Comparison of ENCODE assay signal across 18 cellular contexts in genomic region chr16:56369202-56369601, GRCh38.
"Had no signal": no experiment of that assay in that cellular context is flagged by ENCODE, and none has a peak within 500 bp of the region (broad histone marks: within the 10 kb centered on the region; RNA-seq: fewer than 3 reads in every experiment).

No MANE protein-coding gene starts in this region.

- H3K9me3 ChIP-seq: ascending aorta, lower lobe of right lung, tibial artery had no signal

- H3K4me3 Mint-ChIP-seq: activated B cell treated with CpG ODN at 0.5 μM for 24 hours; activated CD8-positive, alpha-beta T cell treated with anti-CD3 and anti-CD28 coated beads for 36 hours; activated naive CD4-positive, alpha-beta T cell treated with anti-CD3 and anti-CD28 coated beads, Interleukin-2, amount 10 ng/mL, durations not matched to agents 7 days and 5 days; activated T-cell treated with anti-CD3 and anti-CD28 coated beads, Interleukin-2, amount 50 U/mL, for 24 hours; dendritic cell treated with granulocyte-macrophage colony-stimulating factor and Interleukin-4, amounts not matched to agents 40 ng/mL and 50 ng/mL, for 4 days; natural killer cell; T-cell had no signal

- H3K9me3 Mint-ChIP-seq: activated B cell treated with CpG ODN at 0.5 μM for 24 hours; activated CD8-positive, alpha-beta T cell treated with anti-CD3 and anti-CD28 coated beads for 36 hours; activated naive CD4-positive, alpha-beta T cell treated with anti-CD3 and anti-CD28 coated beads, Interleukin-2, amount 10 ng/mL, durations not matched to agents 7 days and 5 days; activated T-cell treated with anti-CD3 and anti-CD28 coated beads, Interleukin-2, amount 50 U/mL, for 24 hours; dendritic cell treated with granulocyte-macrophage colony-stimulating factor and Interleukin-4, amounts not matched to agents 40 ng/mL and 50 ng/mL, for 4 days; natural killer cell; T-cell had no signal

- H3K27me3 ChIP-seq: ascending aorta, tibial artery had no signal

- H3K27ac Mint-ChIP-seq: activated B cell treated with CpG ODN at 0.5 μM for 24 hours; activated CD8-positive, alpha-beta T cell treated with anti-CD3 and anti-CD28 coated beads for 36 hours; activated naive CD4-positive, alpha-beta T cell treated with anti-CD3 and anti-CD28 coated beads, Interleukin-2, amount 10 ng/mL, durations not matched to agents 7 days and 5 days; activated T-cell treated with anti-CD3 and anti-CD28 coated beads, Interleukin-2, amount 50 U/mL, for 24 hours; dendritic cell treated with granulocyte-macrophage colony-stimulating factor and Interleukin-4, amounts not matched to agents 40 ng/mL and 50 ng/mL, for 4 days; natural killer cell; T-cell had no signal

- ATAC-seq: activated CD8-positive, alpha-beta T cell treated with anti-CD3 and anti-CD28 coated beads for 36 hours; esophagus mucosa; left cardiac atrium; lower lobe of right lung; natural killer cell; T-cell had no signal

- DNase-seq: activated B cell treated with CpG ODN at 0.5 μM for 24 hours; activated CD4-positive, alpha-beta T cell treated with anti-CD3 and anti-CD28 coated beads for 4 hours; activated CD8-positive, alpha-beta T cell treated with anti-CD3 and anti-CD28 coated beads for 36 hours; activated naive CD4-positive, alpha-beta T cell treated with anti-CD3 and anti-CD28 coated beads, Interleukin-2, amount 10 ng/mL, durations not matched to agents 7 days and 5 days; activated T-cell treated with anti-CD3 and anti-CD28 coated beads, Interleukin-2, amount 50 U/mL, for 24 hours; effector CD8-positive, alpha-beta T cell; left cardiac atrium; lower lobe of right lung; natural killer cell; posterior cingulate gyrus; retina; stimulated activated naive CD4-positive, alpha-beta T cell treated with Interleukin-2 at 50 U/mL for 16 hours; T-cell; tibial artery had no signal

- H3K27me3 Mint-ChIP-seq: activated B cell treated with CpG ODN at 0.5 μM for 24 hours; activated CD8-positive, alpha-beta T cell treated with anti-CD3 and anti-CD28 coated beads for 36 hours; activated naive CD4-positive, alpha-beta T cell treated with anti-CD3 and anti-CD28 coated beads, Interleukin-2, amount 10 ng/mL, durations not matched to agents 7 days and 5 days; activated T-cell treated with anti-CD3 and anti-CD28 coated beads, Interleukin-2, amount 50 U/mL, for 24 hours; dendritic cell treated with granulocyte-macrophage colony-stimulating factor and Interleukin-4, amounts not matched to agents 40 ng/mL and 50 ng/mL, for 4 days; T-cell had no signal

- H3K27ac ChIP-seq: ascending aorta, lower lobe of right lung, tibial artery had no signal

- H3K4me1 Mint-ChIP-seq: activated B cell treated with CpG ODN at 0.5 μM for 24 hours had no signal

- H3K36me3 Mint-ChIP-seq: natural killer cell had no signal

- H3K4me3 ChIP-seq: ascending aorta, lower lobe of right lung, tibial artery had no signal

- FAIRE-seq: bronchial epithelial cell had no signal
